1 cellular context compared by ENCODE assay signal in genomic region chr10:102815790-102816549, GRCh38.
TF ChIP-seq lines count a peak whose summit lies in the region.

No MANE protein-coding gene starts in this region.

TF ChIP-seq in HepG2, 621 proteins besides CTCF, POLR2A, EP300 and RAD21:
- TF ChIP-seq ZNF619 (CRISPR knock-in tag; IDR thresholded peaks at IDR 0.05), result 0 out of 2 replicates have a peak, but pooled peaks have one; percentile 13
- no peak for TF ChIP-seq CREB1 (IDR thresholded peaks at IDR 0.05)
- TF ChIP-seq CREB1 (CRISPR knock-in tag; IDR thresholded peaks at IDR 0.05), result 0 out of 2 replicates have a peak, but pooled peaks have one; percentile 24
- TF ChIP-seq DBP (CRISPR knock-in tag; IDR thresholded peaks at IDR 0.05; ENCODE audit: not compliant biosample characterization), result no peak
- no peak for TF ChIP-seq MZF1 (CRISPR knock-in tag; IDR thresholded peaks at IDR 0.05; ENCODE audit: borderline replicate concordance)
- 0 out of 2 replicates have a peak, but pooled peaks have one; percentile 47 for TF ChIP-seq ZXDC (CRISPR knock-in tag; IDR thresholded peaks at IDR 0.05)
- TF ChIP-seq RXRA (CRISPR knock-in tag; IDR thresholded peaks at IDR 0.05), result no peak
- peak; percentile 88 for TF ChIP-seq ZNF263 (CRISPR knock-in tag; IDR thresholded peaks at IDR 0.05)
- no peak for TF ChIP-seq ZNF20 (CRISPR knock-in tag; IDR thresholded peaks at IDR 0.05)
- TF ChIP-seq ZNF691 (CRISPR knock-in tag; IDR thresholded peaks at IDR 0.05; ENCODE audit: borderline replicate concordance, low read depth), result no peak
- 0 out of 2 replicates have a peak, but pooled peaks have one; percentile 14 for TF ChIP-seq ZNF383 (CRISPR knock-in tag; IDR thresholded peaks at IDR 0.05; ENCODE audit: borderline replicate concordance)
- no peak for TF ChIP-seq NR3C1 (CRISPR knock-in tag; IDR thresholded peaks at IDR 0.05)
- TF ChIP-seq HNF4A (CRISPR knock-in tag; IDR thresholded peaks at IDR 0.05), result no peak
- no peak; the same call in 1 of the 2 replicates for TF ChIP-seq GMEB1 (CRISPR knock-in tag; IDR thresholded peaks at IDR 0.05; ENCODE audit: borderline replicate concordance)
- TF ChIP-seq MTERF4 (CRISPR knock-in tag; IDR thresholded peaks at IDR 0.05), result no peak
- TF ChIP-seq ZNF318 (CRISPR knock-in tag; IDR thresholded peaks at IDR 0.05), result no peak
- 0 out of 2 replicates have a peak, but pooled peaks have one; percentile 19 for TF ChIP-seq DPF2 (CRISPR knock-in tag; IDR thresholded peaks at IDR 0.05; ENCODE audit: borderline replicate concordance, low read depth)
- TF ChIP-seq ZNF430 (CRISPR knock-in tag; IDR thresholded peaks at IDR 0.05), result 0 out of 2 replicates have a peak, but pooled peaks have one; percentile 13
- TF ChIP-seq ZNF121 (CRISPR knock-in tag; IDR thresholded peaks at IDR 0.05), result peak; percentile 63; the same call in 1 of the 2 replicates
- TF ChIP-seq ZNF556 (CRISPR knock-in tag; IDR thresholded peaks at IDR 0.05; ENCODE audit: borderline replicate concordance), result 0 out of 2 replicates have a peak, but pooled peaks have one; percentile 22
- no peak for TF ChIP-seq FOXP4 (CRISPR knock-in tag; IDR thresholded peaks at IDR 0.05)
